1 cellular context compared by ENCODE assay signal in genomic region chr1:17194981-17195528, GRCh38.
TF ChIP-seq lines count a peak whose summit lies in the region.

No MANE protein-coding gene starts in this region.

TF ChIP-seq in IMR-90, 13 proteins besides CTCF, POLR2A, EP300 and RAD21 (continued from another document):
- no peak for TF ChIP-seq USF2 (IDR thresholded peaks at IDR 0.05; ENCODE audit: low read depth, low read length)
- TF ChIP-seq MAZ (IDR thresholded peaks at IDR 0.05; ENCODE audit: borderline replicate concordance, low read depth, low read length): no peak
- TF ChIP-seq BHLHE40 (IDR thresholded peaks at IDR 0.05; ENCODE audit: low read depth, low read length): no peak
- no peak for TF ChIP-seq MAFK (IDR thresholded peaks at IDR 0.05; ENCODE audit: low read depth, low read length)
- no peak for TF ChIP-seq CEBPB (IDR thresholded peaks at IDR 0.05; ENCODE audit: low read depth, low read length)
- TF ChIP-seq, protein P1, sequence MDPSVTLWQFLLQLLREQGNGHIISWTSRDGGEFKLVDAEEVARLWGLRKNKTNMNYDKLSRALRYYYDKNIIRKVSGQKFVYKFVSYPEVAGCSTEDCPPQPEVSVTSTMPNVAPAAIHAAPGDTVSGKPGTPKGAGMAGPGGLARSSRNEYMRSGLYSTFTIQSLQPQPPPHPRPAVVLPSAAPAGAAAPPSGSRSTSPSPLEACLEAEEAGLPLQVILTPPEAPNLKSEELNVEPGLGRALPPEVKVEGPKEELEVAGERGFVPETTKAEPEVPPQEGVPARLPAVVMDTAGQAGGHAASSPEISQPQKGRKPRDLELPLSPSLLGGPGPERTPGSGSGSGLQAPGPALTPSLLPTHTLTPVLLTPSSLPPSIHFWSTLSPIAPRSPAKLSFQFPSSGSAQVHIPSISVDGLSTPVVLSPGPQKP (IDR thresholded peaks at IDR 0.05; ENCODE audit: borderline replicate concordance, low read depth, low read length): no peak
- TF ChIP-seq MXI1 (IDR thresholded peaks at IDR 0.05; ENCODE audit: borderline replicate concordance, low read depth, low read length): no peak
